Comparison of ENCODE assay signal across 1 cellular context in genomic region chr20:20837574-20838021, GRCh38.
TF ChIP-seq lines count a peak whose summit lies in the region.

No MANE protein-coding gene starts in this region.

TF ChIP-seq in HepG2, 621 proteins besides CTCF, POLR2A, EP300 and RAD21 (continued from another document and continues in another):
- TF ChIP-seq ZNF30 (CRISPR knock-in tag; IDR thresholded peaks at IDR 0.05) = 0 out of 2 replicates have a peak, but pooled peaks have one; percentile 38
- peak; percentile 25; the same call in 1 of the 2 replicates for TF ChIP-seq ZNF557 (CRISPR knock-in tag; IDR thresholded peaks at IDR 0.05)
- 0 out of 2 replicates have a peak, but pooled peaks have one; percentile 12 for TF ChIP-seq MAFG (CRISPR knock-in tag; IDR thresholded peaks at IDR 0.05)
- 0 out of 2 replicates have a peak, but pooled peaks have one; percentile 37 for TF ChIP-seq MEIS2 (CRISPR knock-in tag; IDR thresholded peaks at IDR 0.05)
- no peak for TF ChIP-seq ZNF234 (CRISPR knock-in tag; conservative IDR thresholded peaks at IDR 0.05)
- TF ChIP-seq SNAPC5 (CRISPR knock-in tag; IDR thresholded peaks at IDR 0.05; ENCODE audit: borderline replicate concordance) = peak; percentile 61; the same call in 1 of the 2 replicates
- TF ChIP-seq NR2F2 (IDR thresholded peaks at IDR 0.05; ENCODE audit: borderline replicate concordance, low read depth) = 0 out of 2 replicates have a peak, but pooled peaks have one; percentile 20
- TF ChIP-seq ZBTB20 (CRISPR knock-in tag; IDR thresholded peaks at IDR 0.05; ENCODE audit: borderline replicate concordance, low read depth) = no peak
- peak; percentile 88 for TF ChIP-seq ZNF501 (CRISPR knock-in tag; IDR thresholded peaks at IDR 0.05)
- 0 out of 2 replicates have a peak, but pooled peaks have one; percentile 29 for TF ChIP-seq THAP8 (CRISPR knock-in tag; IDR thresholded peaks at IDR 0.05; ENCODE audit: borderline replicate concordance)
- TF ChIP-seq, protein P1, sequence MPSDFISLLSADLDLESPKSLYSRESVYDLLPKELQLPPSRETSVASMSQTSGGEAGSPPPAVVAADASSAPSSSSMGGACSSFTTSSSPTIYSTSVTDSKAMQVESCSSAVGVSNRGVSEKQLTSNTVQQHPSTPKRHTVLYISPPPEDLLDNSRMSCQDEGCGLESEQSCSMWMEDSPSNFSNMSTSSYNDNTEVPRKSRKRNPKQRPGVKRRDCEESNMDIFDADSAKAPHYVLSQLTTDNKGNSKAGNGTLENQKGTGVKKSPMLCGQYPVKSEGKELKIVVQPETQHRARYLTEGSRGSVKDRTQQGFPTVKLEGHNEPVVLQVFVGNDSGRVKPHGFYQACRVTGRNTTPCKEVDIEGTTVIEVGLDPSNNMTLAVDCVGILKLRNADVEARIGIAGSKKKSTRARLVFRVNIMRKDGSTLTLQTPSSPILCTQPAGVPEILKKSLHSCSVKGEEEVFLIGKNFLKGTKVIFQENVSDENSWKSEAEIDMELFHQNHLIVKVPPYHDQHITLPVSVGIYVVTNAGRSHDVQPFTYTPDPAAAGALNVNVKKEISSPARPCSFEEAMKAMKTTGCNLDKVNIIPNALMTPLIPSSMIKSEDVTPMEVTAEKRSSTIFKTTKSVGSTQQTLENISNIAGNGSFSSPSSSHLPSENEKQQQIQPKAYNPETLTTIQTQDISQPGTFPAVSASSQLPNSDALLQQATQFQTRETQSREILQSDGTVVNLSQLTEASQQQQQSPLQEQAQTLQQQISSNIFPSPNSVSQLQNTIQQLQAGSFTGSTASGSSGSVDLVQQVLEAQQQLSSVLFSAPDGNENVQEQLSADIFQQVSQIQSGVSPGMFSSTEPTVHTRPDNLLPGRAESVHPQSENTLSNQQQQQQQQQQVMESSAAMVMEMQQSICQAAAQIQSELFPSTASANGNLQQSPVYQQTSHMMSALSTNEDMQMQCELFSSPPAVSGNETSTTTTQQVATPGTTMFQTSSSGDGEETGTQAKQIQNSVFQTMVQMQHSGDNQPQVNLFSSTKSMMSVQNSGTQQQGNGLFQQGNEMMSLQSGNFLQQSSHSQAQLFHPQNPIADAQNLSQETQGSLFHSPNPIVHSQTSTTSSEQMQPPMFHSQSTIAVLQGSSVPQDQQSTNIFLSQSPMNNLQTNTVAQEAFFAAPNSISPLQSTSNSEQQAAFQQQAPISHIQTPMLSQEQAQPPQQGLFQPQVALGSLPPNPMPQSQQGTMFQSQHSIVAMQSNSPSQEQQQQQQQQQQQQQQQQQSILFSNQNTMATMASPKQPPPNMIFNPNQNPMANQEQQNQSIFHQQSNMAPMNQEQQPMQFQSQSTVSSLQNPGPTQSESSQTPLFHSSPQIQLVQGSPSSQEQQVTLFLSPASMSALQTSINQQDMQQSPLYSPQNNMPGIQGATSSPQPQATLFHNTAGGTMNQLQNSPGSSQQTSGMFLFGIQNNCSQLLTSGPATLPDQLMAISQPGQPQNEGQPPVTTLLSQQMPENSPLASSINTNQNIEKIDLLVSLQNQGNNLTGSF (CRISPR knock-in tag; IDR thresholded peaks at IDR 0.05) = 0 out of 2 replicates have a peak, but pooled peaks have one; percentile 26
- TF ChIP-seq, protein P2, sequence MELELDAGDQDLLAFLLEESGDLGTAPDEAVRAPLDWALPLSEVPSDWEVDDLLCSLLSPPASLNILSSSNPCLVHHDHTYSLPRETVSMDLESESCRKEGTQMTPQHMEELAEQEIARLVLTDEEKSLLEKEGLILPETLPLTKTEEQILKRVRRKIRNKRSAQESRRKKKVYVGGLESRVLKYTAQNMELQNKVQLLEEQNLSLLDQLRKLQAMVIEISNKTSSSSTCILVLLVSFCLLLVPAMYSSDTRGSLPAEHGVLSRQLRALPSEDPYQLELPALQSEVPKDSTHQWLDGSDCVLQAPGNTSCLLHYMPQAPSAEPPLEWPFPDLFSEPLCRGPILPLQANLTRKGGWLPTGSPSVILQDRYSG (CRISPR knock-in tag; IDR thresholded peaks at IDR 0.05) = 0 out of 2 replicates have a peak, but pooled peaks have one; percentile 84
- 0 out of 2 replicates have a peak, but pooled peaks have one; percentile 64 for TF ChIP-seq YEATS4 (CRISPR knock-in tag; IDR thresholded peaks at IDR 0.05; ENCODE audit: borderline replicate concordance)
- TF ChIP-seq, protein P3, sequence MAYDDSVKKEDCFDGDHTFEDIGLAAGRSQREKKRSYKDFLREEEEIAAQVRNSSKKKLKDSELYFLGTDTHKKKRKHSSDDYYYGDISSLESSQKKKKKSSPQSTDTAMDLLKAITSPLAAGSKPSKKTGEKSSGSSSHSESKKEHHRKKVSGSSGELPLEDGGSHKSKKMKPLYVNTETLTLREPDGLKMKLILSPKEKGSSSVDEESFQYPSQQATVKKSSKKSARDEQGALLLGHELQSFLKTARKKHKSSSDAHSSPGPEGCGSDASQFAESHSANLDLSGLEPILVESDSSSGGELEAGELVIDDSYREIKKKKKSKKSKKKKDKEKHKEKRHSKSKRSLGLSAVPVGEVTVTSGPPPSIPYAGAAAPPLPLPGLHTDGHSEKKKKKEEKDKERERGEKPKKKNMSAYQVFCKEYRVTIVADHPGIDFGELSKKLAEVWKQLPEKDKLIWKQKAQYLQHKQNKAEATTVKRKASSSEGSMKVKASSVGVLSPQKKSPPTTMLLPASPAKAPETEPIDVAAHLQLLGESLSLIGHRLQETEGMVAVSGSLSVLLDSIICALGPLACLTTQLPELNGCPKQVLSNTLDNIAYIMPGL (CRISPR knock-in tag; IDR thresholded peaks at IDR 0.05; ENCODE audit: borderline replicate concordance in 1 of 2, low read depth in 1 of 2) = peak; percentile 28 to 75; a peak in 2 of 4 replicates
- peak; percentile 53 for TF ChIP-seq ASH2L (IDR thresholded peaks at IDR 0.05; ENCODE audit: insufficient read length, low read depth, low read length)
- TF ChIP-seq, protein P4, sequence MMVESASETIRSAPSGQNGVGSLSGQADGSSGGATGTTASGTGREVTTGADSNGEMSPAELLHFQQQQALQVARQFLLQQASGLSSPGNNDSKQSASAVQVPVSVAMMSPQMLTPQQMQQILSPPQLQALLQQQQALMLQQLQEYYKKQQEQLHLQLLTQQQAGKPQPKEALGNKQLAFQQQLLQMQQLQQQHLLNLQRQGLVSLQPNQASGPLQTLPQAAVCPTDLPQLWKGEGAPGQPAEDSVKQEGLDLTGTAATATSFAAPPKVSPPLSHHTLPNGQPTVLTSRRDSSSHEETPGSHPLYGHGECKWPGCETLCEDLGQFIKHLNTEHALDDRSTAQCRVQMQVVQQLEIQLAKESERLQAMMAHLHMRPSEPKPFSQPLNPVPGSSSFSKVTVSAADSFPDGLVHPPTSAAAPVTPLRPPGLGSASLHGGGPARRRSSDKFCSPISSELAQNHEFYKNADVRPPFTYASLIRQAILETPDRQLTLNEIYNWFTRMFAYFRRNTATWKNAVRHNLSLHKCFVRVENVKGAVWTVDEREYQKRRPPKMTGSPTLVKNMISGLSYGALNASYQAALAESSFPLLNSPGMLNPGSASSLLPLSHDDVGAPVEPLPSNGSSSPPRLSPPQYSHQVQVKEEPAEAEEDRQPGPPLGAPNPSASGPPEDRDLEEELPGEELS (CRISPR knock-in tag; IDR thresholded peaks at IDR 0.05) = peak; percentile 15; the same call in 1 of the 2 replicates
- peak; percentile 62 for TF ChIP-seq MAX (IDR thresholded peaks at IDR 0.05)
- peak; percentile 29; the same call in 1 of the 2 replicates for TF ChIP-seq ZNF605 (CRISPR knock-in tag; IDR thresholded peaks at IDR 0.05)
- 0 out of 2 replicates have a peak, but pooled peaks have one; percentile 28 for TF ChIP-seq ZNF264 (CRISPR knock-in tag; IDR thresholded peaks at IDR 0.05)
- TF ChIP-seq ZNF546 (CRISPR knock-in tag; conservative IDR thresholded peaks at IDR 0.05) = no peak
- peak; percentile 80; the same call in 1 of the 2 replicates for TF ChIP-seq ZNF232 (CRISPR knock-in tag; IDR thresholded peaks at IDR 0.05; ENCODE audit: borderline replicate concordance)
- TF ChIP-seq REPIN1 (CRISPR knock-in tag; IDR thresholded peaks at IDR 0.05; ENCODE audit: borderline replicate concordance, low read depth) = 0 out of 2 replicates have a peak, but pooled peaks have one; percentile 28
- TF ChIP-seq NR2F1 (CRISPR knock-in tag; IDR thresholded peaks at IDR 0.05) = peak in 1 of 2 experiments; percentile 79; a peak in 2 of 4 replicates
- TF ChIP-seq ZNF749 (CRISPR knock-in tag; IDR thresholded peaks at IDR 0.05; ENCODE audit: borderline replicate concordance) = 0 out of 2 replicates have a peak, but pooled peaks have one; percentile 35
- TF ChIP-seq FOSL2 (CRISPR knock-in tag; IDR thresholded peaks at IDR 0.05) = 0 out of 2 replicates have a peak, but pooled peaks have one; percentile 11
- TF ChIP-seq HNF4A (CRISPR knock-in tag; IDR thresholded peaks at IDR 0.05) = peak; percentile 84
- TF ChIP-seq NBN (conservative IDR thresholded peaks at IDR 0.05) = no peak
- TF ChIP-seq, protein P5, sequence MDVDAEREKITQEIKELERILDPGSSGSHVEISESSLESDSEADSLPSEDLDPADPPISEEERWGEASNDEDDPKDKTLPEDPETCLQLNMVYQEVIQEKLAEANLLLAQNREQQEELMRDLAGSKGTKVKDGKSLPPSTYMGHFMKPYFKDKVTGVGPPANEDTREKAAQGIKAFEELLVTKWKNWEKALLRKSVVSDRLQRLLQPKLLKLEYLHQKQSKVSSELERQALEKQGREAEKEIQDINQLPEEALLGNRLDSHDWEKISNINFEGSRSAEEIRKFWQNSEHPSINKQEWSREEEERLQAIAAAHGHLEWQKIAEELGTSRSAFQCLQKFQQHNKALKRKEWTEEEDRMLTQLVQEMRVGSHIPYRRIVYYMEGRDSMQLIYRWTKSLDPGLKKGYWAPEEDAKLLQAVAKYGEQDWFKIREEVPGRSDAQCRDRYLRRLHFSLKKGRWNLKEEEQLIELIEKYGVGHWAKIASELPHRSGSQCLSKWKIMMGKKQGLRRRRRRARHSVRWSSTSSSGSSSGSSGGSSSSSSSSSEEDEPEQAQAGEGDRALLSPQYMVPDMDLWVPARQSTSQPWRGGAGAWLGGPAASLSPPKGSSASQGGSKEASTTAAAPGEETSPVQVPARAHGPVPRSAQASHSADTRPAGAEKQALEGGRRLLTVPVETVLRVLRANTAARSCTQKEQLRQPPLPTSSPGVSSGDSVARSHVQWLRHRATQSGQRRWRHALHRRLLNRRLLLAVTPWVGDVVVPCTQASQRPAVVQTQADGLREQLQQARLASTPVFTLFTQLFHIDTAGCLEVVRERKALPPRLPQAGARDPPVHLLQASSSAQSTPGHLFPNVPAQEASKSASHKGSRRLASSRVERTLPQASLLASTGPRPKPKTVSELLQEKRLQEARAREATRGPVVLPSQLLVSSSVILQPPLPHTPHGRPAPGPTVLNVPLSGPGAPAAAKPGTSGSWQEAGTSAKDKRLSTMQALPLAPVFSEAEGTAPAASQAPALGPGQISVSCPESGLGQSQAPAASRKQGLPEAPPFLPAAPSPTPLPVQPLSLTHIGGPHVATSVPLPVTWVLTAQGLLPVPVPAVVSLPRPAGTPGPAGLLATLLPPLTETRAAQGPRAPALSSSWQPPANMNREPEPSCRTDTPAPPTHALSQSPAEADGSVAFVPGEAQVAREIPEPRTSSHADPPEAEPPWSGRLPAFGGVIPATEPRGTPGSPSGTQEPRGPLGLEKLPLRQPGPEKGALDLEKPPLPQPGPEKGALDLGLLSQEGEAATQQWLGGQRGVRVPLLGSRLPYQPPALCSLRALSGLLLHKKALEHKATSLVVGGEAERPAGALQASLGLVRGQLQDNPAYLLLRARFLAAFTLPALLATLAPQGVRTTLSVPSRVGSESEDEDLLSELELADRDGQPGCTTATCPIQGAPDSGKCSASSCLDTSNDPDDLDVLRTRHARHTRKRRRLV (CRISPR knock-in tag; IDR thresholded peaks at IDR 0.05) = no peak
- TF ChIP-seq NCOR1 (IDR thresholded peaks at IDR 0.05; ENCODE audit: borderline replicate concordance, low read length) = peak; percentile 49; the same call in 1 of the 2 replicates
- 0 out of 2 replicates have a peak, but pooled peaks have one; percentile 32 for TF ChIP-seq ZNF567 (CRISPR knock-in tag; IDR thresholded peaks at IDR 0.05; ENCODE audit: borderline replicate concordance)
- TF ChIP-seq ZNF256 (CRISPR knock-in tag; conservative IDR thresholded peaks at IDR 0.05) = no peak
- TF ChIP-seq, protein P6, sequence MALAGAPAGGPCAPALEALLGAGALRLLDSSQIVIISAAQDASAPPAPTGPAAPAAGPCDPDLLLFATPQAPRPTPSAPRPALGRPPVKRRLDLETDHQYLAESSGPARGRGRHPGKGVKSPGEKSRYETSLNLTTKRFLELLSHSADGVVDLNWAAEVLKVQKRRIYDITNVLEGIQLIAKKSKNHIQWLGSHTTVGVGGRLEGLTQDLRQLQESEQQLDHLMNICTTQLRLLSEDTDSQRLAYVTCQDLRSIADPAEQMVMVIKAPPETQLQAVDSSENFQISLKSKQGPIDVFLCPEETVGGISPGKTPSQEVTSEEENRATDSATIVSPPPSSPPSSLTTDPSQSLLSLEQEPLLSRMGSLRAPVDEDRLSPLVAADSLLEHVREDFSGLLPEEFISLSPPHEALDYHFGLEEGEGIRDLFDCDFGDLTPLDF (CRISPR knock-in tag; IDR thresholded peaks at IDR 0.05) = 0 out of 2 replicates have a peak, but pooled peaks have one; percentile 64
